Comparison of ENCODE assay signal across 8 cellular contexts in genomic region chr18:47100214-47100831, GRCh38. TPM values are rescaled to one million over a fixed set of nuclear protein-coding genes. Genes with fewer than 3 reads are reported as not detected.
DNase-seq lines count a peak whose midpoint lies in the region; ATAC-seq lines count a peak whose summit lies in the region.

No MANE protein-coding gene starts in this region.

- no peaks in the 10 kb centered on the region for H3K9me3 Mint-ChIP-seq in activated CD4-positive, alpha-beta memory T cell treated with anti-CD3 and anti-CD28 coated beads for 36 hours

- intact Hi-C loops in activated CD4-positive, alpha-beta memory T cell treated with anti-CD3 and anti-CD28 coated beads for 36 hours (cut with micrococcal nuclease): loop anchor here (1.0 to 10.0 kb wide), 3 partner anchors 105 to 654 kb away; no protein-coding TSS in a partner anchor

- H3K4me3 Mint-ChIP-seq in activated CD4-positive, alpha-beta memory T cell treated with anti-CD3 and anti-CD28 coated beads for 36 hours: no peak overlapping the region

- H3K27ac Mint-ChIP-seq in activated CD4-positive, alpha-beta memory T cell treated with anti-CD3 and anti-CD28 coated beads for 36 hours: no peak overlapping the region

- no peaks in the 10 kb centered on the region for H3K27me3 Mint-ChIP-seq in activated CD4-positive, alpha-beta memory T cell treated with anti-CD3 and anti-CD28 coated beads for 36 hours

- POLR2A ChIA-PET in activated CD4-positive, alpha-beta memory T cell treated with anti-CD3 and anti-CD28 coated beads for 36 hours (lab: Charles Lee): no interaction called here

- H3K36me3 Mint-ChIP-seq in activated CD4-positive, alpha-beta memory T cell treated with anti-CD3 and anti-CD28 coated beads for 36 hours: peaks cover 7% of the 10 kb centered on the region

- H3K4me1 Mint-ChIP-seq in activated CD4-positive, alpha-beta memory T cell treated with anti-CD3 and anti-CD28 coated beads for 36 hours (ENCODE audit: low read depth): no peaks in the 10 kb centered on the region

- DNase-seq in AG08395 (ENCODE audit: low spot score) (peak; percentile 72), GM19240 (ENCODE audit: insufficient read length, low spot score) (peak; percentile 24), NCI-H2227 treated with DMSO at 0.1 percent for 48 hours (lab: John Stamatoyannopoulos, UW) (peak; percentile 46), medulla oblongata (ENCODE audit: extremely low spot score) (peak; percentile 65)
- peak; percentile 75 for DNase-seq in activated CD4-positive, alpha-beta memory T cell treated with anti-CD3 and anti-CD28 coated beads for 36 hours
- DNase-seq in effector CD4-positive, alpha-beta T cell: peak; percentile 52
- peak; percentile 19 to 26 for DNase-seq in stimulated activated CD8-positive, alpha-beta memory T cell treated with anti-CD3 and anti-CD28 coated beads, Interleukin-2, amount 100 ng/mL, for 1 hour (ENCODE audit: low read depth in 2 of 2)

- ATAC-seq in HG03175 (IDR thresholded peaks at IDR 0.05; ENCODE audit: unreplicated experiment): no peak

- CTCF ChIA-PET in activated CD4-positive, alpha-beta memory T cell treated with anti-CD3 and anti-CD28 coated beads for 36 hours (lab: Charles Lee): interaction anchor here (1.7 to 4.7 kb wide), 2 partner anchors 103 to 649 kb away, joined by 3 to 86 read pairs; no protein-coding TSS in a partner anchor

RNA-seq across cellular contexts. Expression of gene HDHD2, which starts 50.0 kb away (rescaled TPM):
- 10 to 100 TPM; 26.4 to 32.9 TPM for total RNA-seq in activated CD4-positive, alpha-beta memory T cell treated with anti-CD3 and anti-CD28 coated beads for 36 hours

Comparison
In these comparisons a context has a peak if more than half of its experiments do, and no peak if none do; other contexts are left out.
1. DNase-seq: peak in every context shown above with its lines; median percentile 75 in activated CD4-positive, alpha-beta memory T cell treated with anti-CD3 and anti-CD28 coated beads for 36 hours; 72 in AG08395; 65 in medulla oblongata; 52 in effector CD4-positive, alpha-beta T cell; 46 in NCI-H2227 treated with DMSO at 0.1 percent for 48 hours; 24 in GM19240; 22 in stimulated activated CD8-positive, alpha-beta memory T cell treated with anti-CD3 and anti-CD28 coated beads, Interleukin-2, amount 100 ng/mL, for 1 hour.